In genomic region chr12:26530461-26530860, GRCh38 we compare ENCODE assay signal across 35 cellular contexts.
"Had no signal": no experiment of that assay in that cellular context is flagged by ENCODE, and none has a peak within 500 bp of the region (broad histone marks: within the 10 kb centered on the region; RNA-seq: fewer than 3 reads in every experiment).

No MANE protein-coding gene starts in this region.

- H3K4me3 Mint-ChIP-seq: activated B cell treated with CpG ODN at 0.5 μM for 24 hours; activated CD4-positive, alpha-beta memory T cell treated with anti-CD3 and anti-CD28 coated beads for 36 hours; activated CD4-positive, alpha-beta T cell treated with anti-CD3 and anti-CD28 coated beads, Interleukin-2, amount 10 ng/mL, durations not matched to agents 24 days and 14 days; activated CD8-positive, alpha-beta T cell treated with anti-CD3 and anti-CD28 coated beads for 36 hours; activated naive CD4-positive, alpha-beta T cell treated with anti-CD3 and anti-CD28 coated beads for 36 hours; activated naive CD8-positive, alpha-beta T cell treated with anti-CD3 and anti-CD28 coated beads for 36 hours; activated T-cell treated with anti-CD3 and anti-CD28 coated beads, Interleukin-2, amount 50 U/mL, for 4 hours; activated T-cell treated with anti-CD3 and anti-CD28 coated beads, Interleukin-2, amount 50 U/mL, for 72 hours; activated T-helper 1 cell treated with anti-CD3 and anti-CD28 coated beads, Interleukin-12 subunit alpha, Interleukin-12 subunit beta, Interleukin-2, Interleukin-4 antibody, amounts not matched to agents 30 ng/mL and 10 ng/mL and 1 ng/mL, durations not matched to agents 14 hours and 24 hours and 36 hours; activated T-helper 17 cell treated with anti-CD3 and anti-CD28 coated beads, Interleukin-2, amount 50 U/mL, for 72 hours; brain; T-helper 1 cell treated with Interleukin-12 subunit alpha and Interleukin-12 subunit beta and Interleukin-4 antibody, amounts not matched to agents 30 μg/mL and 1 μg/mL, for 36 hours; T-helper 2 cell treated with Interferon-gamma antibody and Interleukin-4, amounts not matched to agents 5 μg/mL and 100 μg/mL, for 36 hours had no signal

- H3K36me3 Mint-ChIP-seq: brain had no signal

- H3K27ac Mint-ChIP-seq: activated B cell treated with CpG ODN at 0.5 μM for 24 hours; activated CD4-positive, alpha-beta memory T cell treated with anti-CD3 and anti-CD28 coated beads for 36 hours; activated CD4-positive, alpha-beta T cell treated with anti-CD3 and anti-CD28 coated beads, Interleukin-2, amount 10 ng/mL, durations not matched to agents 24 days and 14 days; activated CD8-positive, alpha-beta T cell treated with anti-CD3 and anti-CD28 coated beads for 36 hours; activated naive CD4-positive, alpha-beta T cell treated with anti-CD3 and anti-CD28 coated beads for 36 hours; activated naive CD4-positive, alpha-beta T cell treated with anti-CD3 and anti-CD28 coated beads, Interleukin-2, amount 50 U/mL, for 72 hours; activated naive CD8-positive, alpha-beta T cell treated with anti-CD3 and anti-CD28 coated beads for 36 hours; activated T-cell treated with anti-CD3 and anti-CD28 coated beads, Interleukin-2, amount 50 U/mL, for 72 hours; activated T-helper 1 cell treated with anti-CD3 and anti-CD28 coated beads, Interleukin-12 subunit alpha, Interleukin-12 subunit beta, Interleukin-2, Interleukin-4 antibody, amounts not matched to agents 30 ng/mL and 10 ng/mL and 1 ng/mL, durations not matched to agents 14 hours and 24 hours and 36 hours; activated T-helper 17 cell treated with anti-CD3 and anti-CD28 coated beads, Interleukin-2, amount 50 U/mL, for 72 hours; brain; T-helper 1 cell treated with Interleukin-12 subunit alpha and Interleukin-12 subunit beta and Interleukin-4 antibody, amounts not matched to agents 30 μg/mL and 1 μg/mL, for 36 hours; T-helper 2 cell treated with Interferon-gamma antibody and Interleukin-4, amounts not matched to agents 5 μg/mL and 100 μg/mL, for 36 hours had no signal

- H3K27ac ChIP-seq: adrenal gland, breast epithelium, VCaP had no signal

- H3K9me3 ChIP-seq: adrenal gland had no signal

- H3K4me1 ChIP-seq: adrenal gland, breast epithelium had no signal

- H3K4me1 Mint-ChIP-seq: activated B cell treated with CpG ODN at 0.5 μM for 24 hours; activated CD4-positive, alpha-beta T cell treated with anti-CD3 and anti-CD28 coated beads, Interleukin-2, amount 10 ng/mL, durations not matched to agents 24 days and 14 days; activated naive CD8-positive, alpha-beta T cell treated with anti-CD3 and anti-CD28 coated beads for 36 hours; activated T-helper 17 cell treated with anti-CD3 and anti-CD28 coated beads, Interleukin-2, amount 50 U/mL, for 72 hours; brain had no signal

- H3K4me3 ChIP-seq: adrenal gland, breast epithelium had no signal

- ATAC-seq: activated CD8-positive, alpha-beta T cell treated with anti-CD3 and anti-CD28 coated beads for 36 hours; activated naive CD4-positive, alpha-beta T cell treated with anti-CD3 and anti-CD28 coated beads, Interleukin-2, amount 50 U/mL, for 72 hours; activated T-cell treated with anti-CD3 and anti-CD28 coated beads, Interleukin-2, amount 50 U/mL, for 4 hours; activated T-cell treated with anti-CD3 and anti-CD28 coated beads, Interleukin-2, amount 50 U/mL, for 72 hours; activated T-helper 17 cell treated with anti-CD3 and anti-CD28 coated beads, Interleukin-2, amount 50 U/mL, for 72 hours had no signal

- H3K27me3 Mint-ChIP-seq: activated B cell treated with CpG ODN at 0.5 μM for 24 hours; activated CD4-positive, alpha-beta memory T cell treated with anti-CD3 and anti-CD28 coated beads for 36 hours; activated CD4-positive, alpha-beta T cell treated with anti-CD3 and anti-CD28 coated beads, Interleukin-2, amount 10 ng/mL, durations not matched to agents 24 days and 14 days; activated CD8-positive, alpha-beta T cell treated with anti-CD3 and anti-CD28 coated beads for 36 hours; activated naive CD8-positive, alpha-beta T cell treated with anti-CD3 and anti-CD28 coated beads for 36 hours; activated T-helper 17 cell treated with anti-CD3 and anti-CD28 coated beads, Interleukin-2, amount 50 U/mL, for 72 hours had no signal

- DNase-seq: activated B cell treated with CpG ODN at 0.5 μM for 24 hours; activated CD4-positive, alpha-beta memory T cell treated with anti-CD3 and anti-CD28 coated beads for 36 hours; activated CD4-positive, alpha-beta T cell treated with anti-CD3 and anti-CD28 coated beads for 4 hours; activated CD4-positive, alpha-beta T cell treated with anti-CD3 and anti-CD28 coated beads, Interleukin-2, amount 10 ng/mL, durations not matched to agents 24 days and 14 days; activated CD4-positive, alpha-beta T cell treated with anti-CD3 and anti-CD28 coated beads, Interleukin-2, amount 50 U/mL, for 1 hour; activated CD4-positive, alpha-beta T cell treated with anti-CD3 and anti-CD28 coated beads, Interleukin-2, amount 50 U/mL, for 4 hours; activated CD4-positive, CD25-positive, alpha-beta regulatory T cell treated with anti-CD3 and anti-CD28 coated beads, Interleukin-2, amount 50 U/mL, for 72 hours; activated CD8-positive, alpha-beta memory T cell treated with anti-CD3 and anti-CD28 coated beads, Interleukin-2, amount 50 U/mL, for 4 hours; activated CD8-positive, alpha-beta T cell treated with anti-CD3 and anti-CD28 coated beads for 36 hours; activated effector memory CD4-positive, alpha-beta T cell treated with anti-CD3 and anti-CD28 coated beads, Interleukin-2, amount 50 U/mL, for 16 hours; activated gamma-delta T cell treated with Interleukin-2 at 50 U/mL for 16 hours; activated naive CD4-positive, alpha-beta T cell; activated naive CD4-positive, alpha-beta T cell treated with anti-CD3 and anti-CD28 coated beads for 36 hours; activated naive CD4-positive, alpha-beta T cell treated with anti-CD3 and anti-CD28 coated beads, Interleukin-2, amount 50 U/mL, for 16 hours; activated naive CD8-positive, alpha-beta T cell treated with anti-CD3 and anti-CD28 coated beads for 36 hours; activated T-cell treated with anti-CD3 and anti-CD28 coated beads for 4 hours; activated T-cell treated with anti-CD3 and anti-CD28 coated beads, Interleukin-2, amount 50 U/mL, for 1 hour; activated T-cell treated with anti-CD3 and anti-CD28 coated beads, Interleukin-2, amount 50 U/mL, for 4 hours; activated T-cell treated with anti-CD3 and anti-CD28 coated beads, Interleukin-2, amount 50 U/mL, for 72 hours; adrenal gland; amniotic stem cell; aorta; central memory CD4-positive, alpha-beta T cell; SW 1271; T-helper 1 cell; T-helper 2 cell; T-helper 9 cell had no signal

- H3K27me3 ChIP-seq: adrenal gland, breast epithelium had no signal

- H3K36me3 ChIP-seq: adrenal gland, breast epithelium had no signal
